Comparison of ENCODE assay signal across 27 cellular contexts in the genomic region with DNA sequence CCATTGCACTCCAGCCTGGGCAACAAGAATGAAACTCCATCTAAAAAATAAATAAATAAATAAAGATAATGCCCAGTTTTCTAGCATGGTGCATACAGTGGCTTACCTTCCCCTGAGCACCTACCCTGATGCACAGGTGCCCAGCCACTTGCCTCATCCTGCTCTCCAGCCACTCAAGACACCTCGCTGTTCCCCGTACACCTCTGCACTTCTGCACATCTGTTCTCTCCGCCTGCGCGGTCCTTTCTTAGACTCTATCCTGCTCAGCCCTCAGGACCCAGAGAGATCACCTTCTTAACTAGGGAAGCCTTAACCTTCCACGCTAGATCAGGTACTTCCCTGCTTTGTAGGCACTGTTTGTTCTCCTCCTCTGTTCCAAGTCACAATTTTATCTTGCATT.
"Had no signal": no experiment of that assay in that cellular context is flagged by ENCODE, and none has a peak within 500 bp of the region (broad histone marks: within the 10 kb centered on the region; RNA-seq: fewer than 3 reads in every experiment).

No MANE protein-coding gene starts in this region.

- DNase-seq: cortex of kidney; dorsolateral prefrontal cortex; effector CD8-positive, alpha-beta T cell; foreskin fibroblast; glutamatergic neuron; immature natural killer cell; kidney; left cardiac atrium; left ventricle myocardium inferior; lower lobe of right lung; naive B cell; nephron progenitor cell; psoas muscle; retina; right lobe of liver; spleen; stimulated activated CD4-positive, alpha-beta T cell treated with anti-CD3 and anti-CD28 coated beads, Interleukin-15, amount 100 ng/mL, for 24 hours; stimulated activated CD4-positive, alpha-beta T cell treated with anti-CD3 and anti-CD28 coated beads, Interleukin-1b, Interleukin-23, amount 100 ng/mL, for 48 hours; stimulated activated CD4-positive, alpha-beta T cell treated with anti-CD3 and anti-CD28 coated beads, Interleukin-4, amount 100 ng/mL, for 24 hours; testis had no signal

- H3K4me3 ChIP-seq: dorsolateral prefrontal cortex, gastroesophageal sphincter, left ventricle myocardium inferior, lower lobe of right lung, psoas muscle, right lobe of liver, spleen, testis, tibial nerve had no signal

- H3K4me3 Mint-ChIP-seq: memory B cell; stimulated activated memory B cell treated with anti-CD40 and anti-IgM and Interleukin-4, amounts not matched to agents 10 μg/mL and 1 μg/mL and 100 μg/mL, for 72 hours; stimulated activated naive CD8-positive, alpha-beta T cell treated with anti-CD3 and anti-CD28 coated beads, Interleukin-15, Interleukin-2, amounts not matched to agents 100 ng/mL and 50 ng/mL, for 24 hours had no signal

- H3K36me3 Mint-ChIP-seq: stimulated activated memory B cell treated with anti-CD40 and anti-IgM and Interleukin-4, amounts not matched to agents 10 μg/mL and 1 μg/mL and 100 μg/mL, for 72 hours had no signal

- H3K27me3 ChIP-seq: gastroesophageal sphincter, testis, tibial nerve had no signal

- H3K27ac ChIP-seq: dorsolateral prefrontal cortex, gastroesophageal sphincter, left ventricle myocardium inferior, lower lobe of right lung, neutrophil, psoas muscle, right lobe of liver, spleen, testis, tibial nerve had no signal

- ATAC-seq: esophagus mucosa; gastroesophageal sphincter; left cardiac atrium; lower lobe of right lung; psoas muscle; right lobe of liver; stimulated activated memory B cell treated with anti-CD40 and anti-IgM and Interleukin-4, amounts not matched to agents 10 μg/mL and 1 μg/mL and 100 μg/mL, for 72 hours had no signal

- H3K36me3 ChIP-seq: gastroesophageal sphincter, lower lobe of right lung, neutrophil, right lobe of liver, spleen had no signal

- H3K27ac Mint-ChIP-seq: immature natural killer cell; memory B cell; naive B cell; nephron progenitor cell; stimulated activated memory B cell treated with anti-CD40 and anti-IgM and Interleukin-4, amounts not matched to agents 10 μg/mL and 1 μg/mL and 100 μg/mL, for 72 hours; stimulated activated naive CD8-positive, alpha-beta T cell treated with anti-CD3 and anti-CD28 coated beads, Interleukin-15, Interleukin-2, amounts not matched to agents 100 ng/mL and 50 ng/mL, for 24 hours had no signal

- H3K4me1 ChIP-seq: psoas muscle had no signal
